In the genomic region with DNA sequence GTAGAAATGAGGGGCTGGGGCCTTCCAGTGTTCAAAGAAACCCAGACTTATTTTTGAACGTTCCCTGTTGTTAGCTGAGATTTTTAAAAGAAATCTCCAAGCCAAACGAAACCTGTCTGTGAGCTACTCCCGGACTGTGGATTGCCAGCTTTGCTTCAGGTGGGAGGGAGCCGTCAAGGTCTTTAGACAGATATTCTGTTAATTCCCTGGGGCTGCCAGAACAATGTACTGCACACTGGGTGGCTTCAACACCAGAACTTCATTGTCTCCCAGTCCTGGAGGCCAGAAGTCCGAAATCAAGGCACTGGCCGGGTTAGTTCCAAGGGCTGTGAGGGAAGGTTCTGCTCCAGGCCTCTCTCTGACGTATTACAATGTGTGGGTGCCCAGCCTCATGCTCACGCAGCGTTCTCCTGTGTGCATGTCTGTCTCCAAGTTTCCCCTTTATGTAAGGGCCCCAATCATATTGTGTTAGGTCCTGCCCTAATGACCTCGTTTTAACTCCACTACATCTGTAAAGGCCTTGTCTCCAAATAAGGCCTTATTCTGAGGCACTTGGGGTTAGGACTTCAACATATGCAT, we compare ENCODE assay signal across 30 cellular contexts. TPM values are rescaled to one million over a fixed set of nuclear protein-coding genes. Genes with fewer than 3 reads are reported as not detected.
DNase-seq lines count a peak whose midpoint lies in the region; ATAC-seq lines count a peak whose summit lies in the region.
"Had no signal": no experiment of that assay in that cellular context is flagged by ENCODE, and none has a peak within 500 bp of the region (broad histone marks: within the 10 kb centered on the region; RNA-seq: fewer than 3 reads in every experiment).

No MANE protein-coding gene starts in this region.

- H3K9ac ChIP-seq in mesendoderm (ENCODE audit: low read length), result no peak overlapping the region

- no peak overlapping the region for H4K8ac ChIP-seq in mesendoderm (ENCODE audit: low read depth, low read length)

- H3K27me3 ChIP-seq in mesendoderm (ENCODE audit: insufficient read depth, low read length, poor library complexity), result no peaks in the 10 kb centered on the region
- H3K27me3 ChIP-seq in effector memory CD4-positive, alpha-beta T cell (replicated peaks; ENCODE audit: control insufficient read depth, insufficient read depth, low read length, poor library complexity, severe bottlenecking), result no peaks in the 10 kb centered on the region
- H3K27me3 ChIP-seq: ascending aorta, BE2C, sigmoid colon, SJSA1, thyroid gland had no signal

- no peak overlapping the region for H3K56ac ChIP-seq in mesendoderm (ENCODE audit: low read length)

- no peak overlapping the region for H3K4ac ChIP-seq in mesendoderm (ENCODE audit: low read depth, low read length)

- ATAC-seq in T-helper 17 cell (no peak), sciatic nerve (peak; percentile 74), HG03460 (IDR thresholded peaks at IDR 0.05; ENCODE audit: unreplicated experiment) (no peak)
- ATAC-seq: activated naive CD4-positive, alpha-beta T cell treated with anti-CD3 and anti-CD28 coated beads, Interleukin-2, amount 50 U/mL, for 72 hours; activated T-helper 17 cell treated with anti-CD3 and anti-CD28 coated beads, Interleukin-2, amount 50 U/mL, for 72 hours; K562; natural killer cell treated with Interleukin-12 subunit alpha and Interleukin-12 subunit beta and Interleukin-15 and Interleukin-18, amount 100 ng/mL, for 72 hours; T-cell had no signal

- no peaks in the 10 kb centered on the region for H3K4me1 ChIP-seq in mesendoderm (ENCODE audit: control insufficient read depth, low read depth, low read length)
- no peaks in the 10 kb centered on the region for H3K4me1 ChIP-seq in effector memory CD4-positive, alpha-beta T cell (ENCODE audit: control insufficient read depth, insufficient read depth, low read length, poor library complexity, severe bottlenecking)
- H3K4me1 ChIP-seq: ascending aorta, BE2C, sigmoid colon, SJSA1, thyroid gland had no signal

- H3K18ac ChIP-seq in mesendoderm (ENCODE audit: low read length), result no peak overlapping the region

- WGBS in mesendoderm (ENCODE audit: extremely low coverage, insufficient coverage, low lambda C conversion rate), result no CpG with 5 or more reads among the region's 10 CpGs

- H3K23ac ChIP-seq in mesendoderm (ENCODE audit: low read length), result no peak overlapping the region

- H4K5ac ChIP-seq in mesendoderm (ENCODE audit: low read length), result no peak overlapping the region

- DNase-seq in ELF-1 (ENCODE audit: low read depth, low spot score) (peak; percentile 34), T-helper 17 cell (no peak), mesendoderm (peak; percentile 31), sciatic nerve (ENCODE audit: low spot score) (no peak), NCI-H146 treated with DMSO at 0.1 percent for 48 hours (lab: John Stamatoyannopoulos, UW; ENCODE audit: unreplicated experiment) (no peak), kidney tubule cell (ENCODE audit: low spot score) (no peak)
- no peak for DNase-seq in effector memory CD4-positive, alpha-beta T cell
- DNase-seq: activated CD4-positive, alpha-beta memory T cell treated with anti-CD3 and anti-CD28 coated beads for 36 hours; activated CD8-positive, alpha-beta memory T cell treated with anti-CD3 and anti-CD28 coated beads, Interleukin-2, amount 50 U/mL, for 4 hours; BE2C; central memory CD4-positive, alpha-beta T cell; dermis blood vessel endothelial cell; hypothalamus; left ventricle myocardium inferior; MM.1S; NCI-H2081; NCI-H226; sigmoid colon; T-cell; thyroid gland had no signal

- H3K4me3 ChIP-seq in mesendoderm (ENCODE audit: low read length), result no peak overlapping the region
- no peak overlapping the region for H3K4me3 ChIP-seq in effector memory CD4-positive, alpha-beta T cell (ENCODE audit: insufficient read depth, low read depth, low read length, poor library complexity, severe bottlenecking)
- H3K4me3 ChIP-seq: ascending aorta, K562, left ventricle myocardium inferior, sigmoid colon, SJSA1, thyroid gland had no signal

- peak overlapping the region; percentile 24 for H3K27ac Mint-ChIP-seq in T-helper 17 cell
- H3K27ac Mint-ChIP-seq: activated CD4-positive, alpha-beta memory T cell treated with anti-CD3 and anti-CD28 coated beads for 36 hours; activated naive CD4-positive, alpha-beta T cell treated with anti-CD3 and anti-CD28 coated beads, Interleukin-2, amount 50 U/mL, for 72 hours; activated T-helper 17 cell treated with anti-CD3 and anti-CD28 coated beads, Interleukin-2, amount 50 U/mL, for 72 hours; natural killer cell treated with Interleukin-12 subunit alpha and Interleukin-12 subunit beta and Interleukin-15 and Interleukin-18, amount 100 ng/mL, for 72 hours; stimulated activated naive CD8-positive, alpha-beta T cell treated with anti-CD3 and anti-CD28 coated beads, Interleukin-15, Interleukin-2, amounts not matched to agents 100 ng/mL and 50 ng/mL, for 24 hours; T-cell had no signal

- peaks cover 7% of the 10 kb centered on the region for H3K36me3 Mint-ChIP-seq in T-helper 17 cell (ENCODE audit: low read depth)

- intact Hi-C loops in sciatic nerve (cut with DNase I), result no loop called here

- peak overlapping the region; percentile 49 for H3K27ac ChIP-seq in mesendoderm (ENCODE audit: low read depth, low read length)
- H3K27ac ChIP-seq in effector memory CD4-positive, alpha-beta T cell (ENCODE audit: insufficient read depth, low read length, poor library complexity, severe bottlenecking), result no peak overlapping the region
- H3K27ac ChIP-seq: ascending aorta, left ventricle myocardium inferior, sigmoid colon, SJSA1, thyroid gland had no signal

- H3K4me3 Mint-ChIP-seq in T-helper 17 cell, result no peak overlapping the region
- H3K4me3 Mint-ChIP-seq: activated CD4-positive, alpha-beta memory T cell treated with anti-CD3 and anti-CD28 coated beads for 36 hours; activated T-helper 17 cell treated with anti-CD3 and anti-CD28 coated beads, Interleukin-2, amount 50 U/mL, for 72 hours; natural killer cell treated with Interleukin-12 subunit alpha and Interleukin-12 subunit beta and Interleukin-15 and Interleukin-18, amount 100 ng/mL, for 72 hours; stimulated activated naive CD8-positive, alpha-beta T cell treated with anti-CD3 and anti-CD28 coated beads, Interleukin-15, Interleukin-2, amounts not matched to agents 100 ng/mL and 50 ng/mL, for 24 hours; T-cell had no signal

- H2BK120ac ChIP-seq in mesendoderm (ENCODE audit: low read depth, low read length), result no peak overlapping the region

- H3K9me3 ChIP-seq in T-helper 17 cell (ENCODE audit: control insufficient read depth, low read length, poor library complexity, severe bottlenecking), result no peaks in the 10 kb centered on the region
- no peaks in the 10 kb centered on the region for H3K9me3 ChIP-seq in effector memory CD4-positive, alpha-beta T cell (ENCODE audit: control insufficient read depth, low read length)
- H3K9me3 ChIP-seq: ascending aorta, BE2C, left ventricle myocardium inferior, sigmoid colon, SJSA1, thyroid gland had no signal

- H2BK5ac ChIP-seq in mesendoderm (ENCODE audit: low read length), result no peak overlapping the region

- no peak overlapping the region for H3K4me2 ChIP-seq in mesendoderm (ENCODE audit: low read length)

- peaks cover 1% of the 10 kb centered on the region for H3K79me1 ChIP-seq in mesendoderm (ENCODE audit: low read length)

- no peaks in the 10 kb centered on the region for H3K36me3 ChIP-seq in mesendoderm (ENCODE audit: control insufficient read depth, insufficient read depth, low read length)
- peaks cover 17% of the 10 kb centered on the region for H3K36me3 ChIP-seq in effector memory CD4-positive, alpha-beta T cell (ENCODE audit: control insufficient read depth, insufficient read depth, low read length)
- H3K36me3 ChIP-seq: BE2C, thyroid gland had no signal

- H2BK15ac ChIP-seq in mesendoderm (replicated peaks; ENCODE audit: low read depth), result no peak overlapping the region

- no peak overlapping the region for H2AK5ac ChIP-seq in mesendoderm (ENCODE audit: low read length)

- H3K4me1 Mint-ChIP-seq in T-helper 17 cell, result peaks cover 19% of the 10 kb centered on the region

- H3K27me3 Mint-ChIP-seq in T-helper 17 cell, result no peaks in the 10 kb centered on the region
- H3K27me3 Mint-ChIP-seq: activated CD4-positive, alpha-beta memory T cell treated with anti-CD3 and anti-CD28 coated beads for 36 hours; activated T-helper 17 cell treated with anti-CD3 and anti-CD28 coated beads, Interleukin-2, amount 50 U/mL, for 72 hours; natural killer cell treated with Interleukin-12 subunit alpha and Interleukin-12 subunit beta and Interleukin-15 and Interleukin-18, amount 100 ng/mL, for 72 hours; stimulated activated naive CD8-positive, alpha-beta T cell treated with anti-CD3 and anti-CD28 coated beads, Interleukin-15, Interleukin-2, amounts not matched to agents 100 ng/mL and 50 ng/mL, for 24 hours; T-cell had no signal

- no peaks in the 10 kb centered on the region for H3K79me2 ChIP-seq in mesendoderm (ENCODE audit: control insufficient read depth, insufficient read depth, low read length)

RNA-seq across cellular contexts. Expression of a gene that starts 60.0 kb away (rescaled TPM):
- total RNA-seq in T-helper 17 cell, result under 1 TPM in 1 of 2 donors, not detected in 1; 0.22 TPM
- 0.03 TPM for polyA plus RNA-seq in mesendoderm (2013, experiment 1 of 2)
- 0.03 TPM for polyA plus RNA-seq in mesendoderm (2013, experiment 2 of 2)
- not detected for total RNA-seq in sciatic nerve
- total RNA-seq: activated CD4-positive, alpha-beta memory T cell treated with anti-CD3 and anti-CD28 coated beads for 36 hours; activated naive CD4-positive, alpha-beta T cell treated with anti-CD3 and anti-CD28 coated beads, Interleukin-2, amount 50 U/mL, for 72 hours; ascending aorta; dermis blood vessel endothelial cell; H4; K562; left ventricle myocardium inferior; mononuclear cell; natural killer cell treated with Interleukin-12 subunit alpha and Interleukin-12 subunit beta and Interleukin-15 and Interleukin-18, amount 100 ng/mL, for 72 hours; sigmoid colon; T-cell; thyroid gland had no signal
- polyA plus RNA-seq: K562, sigmoid colon had no signal

Comparison
In these comparisons a context has a peak if more than half of its experiments do, and no peak if none do; other contexts are left out.
1. DNase-seq: peak in ELF-1 (single experiment) and mesendoderm (single experiment); none in T-helper 17 cell (0 of 3), sciatic nerve (single experiment), NCI-H146 treated with DMSO at 0.1 percent for 48 hours (single experiment), effector memory CD4-positive, alpha-beta T cell (0 of 3) and kidney tubule cell (single experiment).